Comparison of ENCODE assay signal across 2 cellular contexts in genomic region chr4:158588285-158588684, GRCh38.
TF ChIP-seq lines count a peak whose summit lies in the region.

No MANE protein-coding gene starts in this region.

TF ChIP-seq in K562, 482 proteins besides CTCF, POLR2A, EP300 and RAD21 (continued from another document):
- TF ChIP-seq NONO (IDR thresholded peaks at IDR 0.05; ENCODE audit: low read depth in 2 of 2, low read length in 1 of 2) (no peak), MITF (IDR thresholded peaks at IDR 0.05) (no peak)

TF ChIP-seq in SK-N-SH, 30 proteins besides CTCF, POLR2A, EP300 and RAD21 (continued from another document):
- TF ChIP-seq IRF3 (IDR thresholded peaks at IDR 0.05; ENCODE audit: low read depth, low read length) (no peak), USF1 (IDR thresholded peaks at IDR 0.05; ENCODE audit: borderline replicate concordance, low read depth) (no peak), YY1 (IDR thresholded peaks at IDR 0.05; ENCODE audit: low read depth) (no peak), MAX (IDR thresholded peaks at IDR 0.05; ENCODE audit: low read depth) (no peak)
